20 cellular contexts compared by ENCODE assay signal in the genomic region with DNA sequence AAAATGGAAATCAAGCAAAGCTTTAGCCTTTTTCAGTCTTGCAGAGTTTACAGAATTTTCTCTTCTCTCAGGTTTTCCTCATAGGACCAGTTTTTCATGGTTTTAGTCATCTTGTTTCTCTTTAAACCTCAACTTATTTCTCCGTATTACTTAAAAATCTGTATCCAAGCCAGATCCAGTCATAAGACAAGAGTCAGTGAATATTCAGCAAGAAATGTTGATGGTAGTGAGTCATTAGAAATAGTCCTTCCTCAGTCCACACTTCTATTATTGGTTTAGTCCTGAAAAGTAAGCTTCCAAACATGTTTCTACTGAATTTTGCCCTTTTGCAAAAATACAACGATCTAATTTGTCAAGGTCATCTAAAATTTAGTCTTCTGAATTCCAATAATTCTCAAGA.
DNase-seq lines count a peak whose midpoint lies in the region; ATAC-seq and TF ChIP-seq lines count a peak whose summit lies in the region.
"Had no signal": no experiment of that assay in that cellular context is flagged by ENCODE, and none has a peak within 500 bp of the region (broad histone marks: within the 10 kb centered on the region; RNA-seq: fewer than 3 reads in every experiment).

No MANE protein-coding gene starts in this region.

- TF ChIP-seq CTCF in PC-9 (conservative IDR thresholded peaks at IDR 0.05) (no peak), epithelial cell of esophagus (IDR thresholded peaks at IDR 0.05; ENCODE audit: insufficient read depth, low read depth, low read length, missing control alignments) (no peak)

- H3K9me2 ChIP-seq in PC-9 (ENCODE audit: insufficient read depth): no peaks in the 10 kb centered on the region

- no peak overlapping the region for H2BK120ac ChIP-seq in mesenchymal stem cell (ENCODE audit: low read depth, low read length)

- no peaks in the 10 kb centered on the region for H3K79me1 ChIP-seq in mesenchymal stem cell (replicated peaks; ENCODE audit: low read length, poor library complexity, severe bottlenecking)

- H3K27ac ChIP-seq in PC-9 (no peak overlapping the region), mesenchymal stem cell (ENCODE audit: low read length, poor library complexity, severe bottlenecking) (no peak overlapping the region)
- H3K27ac ChIP-seq: gastroesophageal sphincter, pancreas, suprapubic skin had no signal

- H2BK5ac ChIP-seq in mesenchymal stem cell (ENCODE audit: low read depth, low read length, poor library complexity, severe bottlenecking): no peak overlapping the region

- WGBS in mesenchymal stem cell: no CpG with 5 or more reads among the region's 2 CpGs

- H3K23ac ChIP-seq in mesenchymal stem cell (ENCODE audit: low read length in 2 of 2): no peak overlapping the region

- DNase-seq in AG20443 (ENCODE audit: low spot score) (peak; percentile 79), PC-9 (no peak), epithelial cell of esophagus (ENCODE audit: low read depth) (peak; percentile 73), mesenchymal stem cell (no peak), NCI-H1436 (lab: John Stamatoyannopoulos, UW) (no peak), NCI-H2196 treated with DMSO at 0.1 percent for 48 hours (lab: John Stamatoyannopoulos, UW; ENCODE audit: unreplicated experiment) (no peak), mesenteric fat pad (ENCODE audit: low spot score) (no peak)
- DNase-seq: activated CD4-positive, alpha-beta T cell treated with anti-CD3 and anti-CD28 coated beads for 4 hours; activated T-cell treated with anti-CD3 and anti-CD28 coated beads, Interleukin-2, amount 50 U/mL, for 48 hours; C1 segment of cervical spinal cord; DND-41; islet precursor cell; MM.1S; mucosa of descending colon; NCI-H2107; pancreas; Right ventricle myocardium superior had no signal

- CTCF ChIA-PET in PC-9 (lab: Charles Lee): no interaction called here

- H3K79me2 ChIP-seq in PC-9 (ENCODE audit: low read depth): no peaks in the 10 kb centered on the region

- no peaks in the 10 kb centered on the region for H3K4me1 ChIP-seq in PC-9 (replicated peaks; ENCODE audit: insufficient read depth)
- H3K4me1 ChIP-seq in mesenchymal stem cell (ENCODE audit: control insufficient read depth, insufficient read depth, low read depth, low read length): no peaks in the 10 kb centered on the region
- H3K4me1 ChIP-seq: gastroesophageal sphincter, pancreas, suprapubic skin had no signal

- H2AFZ ChIP-seq in PC-9 (0 out of 2 replicates have a peak overlapping the region, but pooled peaks have one; percentile 17), mesenchymal stem cell (ENCODE audit: low read depth, low read length) (no peak overlapping the region)

- no peaks in the 10 kb centered on the region for H3K27me3 ChIP-seq in PC-9 (ENCODE audit: insufficient read depth, low read depth)
- H3K27me3 ChIP-seq in mesenchymal stem cell (ENCODE audit: control insufficient read depth in 1 of 2, insufficient read depth in 1 of 2, low read length in 2 of 2): no peaks in the 10 kb centered on the region
- H3K27me3 ChIP-seq: gastroesophageal sphincter, pancreas, suprapubic skin had no signal

- no peak overlapping the region for H3K4me3 ChIP-seq in PC-9
- H3K4me3 ChIP-seq in epithelial cell of esophagus (ENCODE audit: low read length): no peak overlapping the region
- H3K4me3 ChIP-seq in mesenchymal stem cell (ENCODE audit: insufficient read depth in 1 of 2, low read depth in 1 of 2, low read length in 2 of 2): peak overlapping the region in 1 of 2 experiments; percentile 35
- H3K4me3 ChIP-seq: gastroesophageal sphincter, mucosa of descending colon, pancreas, suprapubic skin had no signal

- H4K91ac ChIP-seq in mesenchymal stem cell (ENCODE audit: low read length): no peak overlapping the region

- POLR2A ChIA-PET in PC-9 (lab: Charles Lee; ENCODE audit: unreplicated experiment): no interaction called here

- no peak overlapping the region for H3K4ac ChIP-seq in mesenchymal stem cell (ENCODE audit: low read depth in 1 of 2, low read length in 2 of 2)

- H3K4me2 ChIP-seq in PC-9 (no peak overlapping the region), mesenchymal stem cell (ENCODE audit: low read length, poor library complexity, severe bottlenecking) (no peak overlapping the region)

- H2AK5ac ChIP-seq in mesenchymal stem cell (ENCODE audit: low read length, severe bottlenecking): no peak overlapping the region

- H3K14ac ChIP-seq in mesenchymal stem cell (ENCODE audit: low read length in 2 of 2): no peak overlapping the region

- no peak for ATAC-seq in HG03159 (IDR thresholded peaks at IDR 0.05; ENCODE audit: unreplicated experiment)
- ATAC-seq: gastroesophageal sphincter, mucosa of descending colon, pancreas had no signal

- no peaks in the 10 kb centered on the region for H3F3A ChIP-seq in PC-9 (ENCODE audit: insufficient read depth, low read depth)

- no peaks in the 10 kb centered on the region for H4K20me1 ChIP-seq in PC-9 (ENCODE audit: insufficient read depth)

- H3K18ac ChIP-seq in mesenchymal stem cell (ENCODE audit: low read depth in 1 of 2, low read length in 2 of 2): no peak overlapping the region

- no peak overlapping the region for H4K8ac ChIP-seq in mesenchymal stem cell (ENCODE audit: low read length)

- no peaks in the 10 kb centered on the region for H3K36me3 ChIP-seq in PC-9 (ENCODE audit: low read depth)
- H3K36me3 ChIP-seq in mesenchymal stem cell (ENCODE audit: control insufficient read depth in 1 of 2, insufficient read depth in 2 of 2, low read depth in 1 of 2, low read length in 2 of 2): no peaks in the 10 kb centered on the region
- H3K36me3 ChIP-seq: gastroesophageal sphincter, pancreas, suprapubic skin had no signal

- H3K9me3 ChIP-seq in PC-9 (ENCODE audit: insufficient read depth, low read depth) (no peaks in the 10 kb centered on the region), mesenchymal stem cell (ENCODE audit: control insufficient read depth, low read length) (peaks cover 7% of the 10 kb centered on the region)
- H3K9me3 ChIP-seq: mucosa of descending colon, pancreas, suprapubic skin had no signal

- no peak overlapping the region for H2BK15ac ChIP-seq in mesenchymal stem cell (ENCODE audit: low read depth, poor library complexity, severe bottlenecking)

- intact Hi-C loops in PC-9 (cut with micrococcal nuclease; ENCODE audit: unreplicated experiment): no loop called here

- H2BK12ac ChIP-seq in mesenchymal stem cell (ENCODE audit: low read length in 2 of 2): no peak overlapping the region

- BruUV-seq in PC-9 (replicated peaks; lab: Mats Ljungman, UMichigan): no TSS peak

- H3K9ac ChIP-seq in mesenchymal stem cell (ENCODE audit: low read length): peak overlapping the region; percentile 67

Comparison
In these comparisons a context has a peak if more than half of its experiments do, and no peak if none do; other contexts are left out.
1. DNase-seq: peak in AG20443 (single experiment) and epithelial cell of esophagus (single experiment); none in PC-9 (0 of 2), mesenchymal stem cell (single experiment), NCI-H1436 (single experiment), NCI-H2196 treated with DMSO at 0.1 percent for 48 hours (single experiment) and mesenteric fat pad (single experiment).